Comparison of ENCODE assay signal across 8 cellular contexts in genomic region chr9:5437254-5438216, GRCh38. TPM values are rescaled to one million over a fixed set of nuclear protein-coding genes. Genes with fewer than 3 reads are reported as not detected.
DNase-seq lines count a peak whose midpoint lies in the region; ATAC-seq, FAIRE-seq and TF ChIP-seq lines count a peak whose summit lies in the region.

PLGRKT (minus strand) TSS chr9:5437925; CDS start chr9:5431977, 5,948 bp downstream.

- H3F3A ChIP-seq in Loucy (ENCODE audit: low read depth): no peaks in the 10 kb centered on the region

- TF ChIP-seq POLR2A in H54 (IDR thresholded peaks at IDR 0.05; ENCODE audit: low read depth, low read length): peak; percentile 77

- no peaks in the 10 kb centered on the region for H3K9me3 Mint-ChIP-seq in natural killer cell

- H4K20me1 ChIP-seq in Loucy (ENCODE audit: insufficient read depth, low read length, poor library complexity, severe bottlenecking): no peaks in the 10 kb centered on the region

- H3K4me1 ChIP-seq in ES-I3 (ENCODE audit: insufficient read depth, low read length) (peaks cover 4% of the 10 kb centered on the region; the same call in 1 of the 2 replicates), Loucy (ENCODE audit: insufficient read depth, low read length, poor library complexity, severe bottlenecking) (peaks cover 20% of the 10 kb centered on the region)

- H3K27me3 Mint-ChIP-seq in natural killer cell (ENCODE audit: low read depth in 2 of 2): no peaks in the 10 kb centered on the region

- peak; percentile 93 to 98 (median 96) for ATAC-seq in natural killer cell

- H3K36me3 ChIP-seq in ES-I3 (ENCODE audit: insufficient read depth, low read length): peaks cover 7% of the 10 kb centered on the region
- H3K36me3 ChIP-seq in Loucy (ENCODE audit: insufficient read depth, low read length): no peaks in the 10 kb centered on the region

- H3K9me3 ChIP-seq in ES-I3 (ENCODE audit: control insufficient read depth, insufficient read depth, low read length): peaks cover 3% of the 10 kb centered on the region
- no peaks in the 10 kb centered on the region for H3K9me3 ChIP-seq in Loucy (ENCODE audit: insufficient read depth, low read depth, low read length)

- peak within 1 kb of the TSS; percentile 96 to 97 for H3K27ac Mint-ChIP-seq in natural killer cell

- peak within 1 kb of the TSS; percentile 76 for H3K4me3 ChIP-seq in Loucy (ENCODE audit: low read length, poor library complexity, severe bottlenecking)

- TF ChIP-seq CTCF in Loucy (conservative IDR thresholded peaks at IDR 0.05; ENCODE audit: low read length) (peak; percentile 29), natural killer cell (IDR thresholded peaks at IDR 0.05) (no peak)

- peak within 1 kb of the TSS; percentile 87 for H2AFZ ChIP-seq in Loucy (ENCODE audit: low read length)

- peak within 1 kb of the TSS; percentile 90 for H3K4me2 ChIP-seq in Loucy (ENCODE audit: low read depth, low read length, poor library complexity, severe bottlenecking)

- no peaks in the 10 kb centered on the region for H3K79me2 ChIP-seq in Loucy (ENCODE audit: insufficient read depth, low read length)

- H3K9ac ChIP-seq in ES-I3 (ENCODE audit: low read depth, low read length) (peak within 1 kb of the TSS; percentile 93), Loucy (ENCODE audit: low read depth, low read length, poor library complexity, severe bottlenecking) (peak within 1 kb of the TSS; percentile 68)

- FAIRE-seq in H54 (lab: Jason Lieb, UNC): peak; percentile 96

- H3K27me3 ChIP-seq in Loucy (ENCODE audit: insufficient read depth, low read length, poor library complexity, severe bottlenecking): no peaks in the 10 kb centered on the region

- DNase-seq in H54 (ENCODE audit: insufficient read length, low spot score): peak; percentile 71
- DNase-seq in SHP77 (lab: John Stamatoyannopoulos, UW): peak; percentile 72 to 88
- DNase-seq in activated effector memory CD4-positive, alpha-beta T cell treated with Interleukin-2 at 50 U/mL for 16 hours: peak; percentile 87
- peak; percentile 88 for DNase-seq in fibroblast of peridontal ligament (ENCODE audit: extremely low read depth)
- DNase-seq in natural killer cell: peak; percentile 85
- DNase-seq in stimulated activated naive CD4-positive, alpha-beta T cell treated with Interleukin-2 at 50 U/mL for 16 hours (lab: John Stamatoyannopoulos, UW): peak; percentile 91

- H3K4me1 Mint-ChIP-seq in natural killer cell: peaks cover 24 to 27% of the 10 kb centered on the region in 2 donors

- H3K9me2 ChIP-seq in Loucy (replicated peaks; ENCODE audit: low read depth, low read length): no peaks in the 10 kb centered on the region

- H3K36me3 Mint-ChIP-seq in natural killer cell: no peaks in the 10 kb centered on the region

- H3K4me3 Mint-ChIP-seq in natural killer cell: peak within 1 kb of the TSS; percentile 92

- intact Hi-C loops in natural killer cell (cut with micrococcal nuclease): loop anchor here (1.0 to 5.0 kb wide), 4 partner anchors 12 to 450 kb away; partner anchors contain the start of genes JAK2 and RIC1

RNA-seq across cellular contexts. Expression of gene PLGRKT, which starts in this region (rescaled TPM):
- total RNA-seq in natural killer cell: 10 to 100 TPM; 14.7 to 17.8 (median 17.3) TPM

Comparison
In these comparisons a context has a peak if more than half of its experiments do, and no peak if none do; other contexts are left out.
1. Peak in every context shown above with its lines: DNase-seq, ATAC-seq and H3K4me3 ChIP-seq.